In the genomic region with DNA sequence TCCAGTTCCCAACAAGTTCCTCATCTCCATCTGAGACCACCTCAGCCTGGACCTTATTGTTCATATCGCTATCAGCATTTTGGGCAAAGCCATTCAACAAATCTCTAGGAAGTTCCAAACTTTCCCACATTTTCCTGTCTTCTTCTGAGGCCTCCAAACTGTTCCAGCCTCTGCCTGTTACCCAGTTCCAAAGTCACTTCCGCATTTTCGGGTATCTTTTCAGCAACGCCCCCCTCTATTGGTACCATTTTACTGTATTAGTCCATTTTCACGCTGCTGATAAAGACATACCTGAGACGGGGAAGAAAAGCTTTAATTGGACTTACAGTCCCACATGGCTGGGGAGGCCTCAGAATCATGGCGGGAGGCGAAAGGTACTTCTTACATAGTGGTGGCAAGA, we compare ENCODE assay signal across 5 cellular contexts. TPM values are rescaled to one million over a fixed set of nuclear protein-coding genes. Genes with fewer than 3 reads are reported as not detected.
"Had no signal": no experiment of that assay in that cellular context is flagged by ENCODE, and none has a peak within 500 bp of the region (broad histone marks: within the 10 kb centered on the region; RNA-seq: fewer than 3 reads in every experiment).

No MANE protein-coding gene starts in this region.

RNA-seq across cellular contexts. Expression of a gene that starts 13.6 kb away (rescaled TPM):
- total RNA-seq: HepG2, HT-29, HT1080, IMR-90 had no signal
- polyA plus RNA-seq: HepG2, IgD-negative memory B cell, IMR-90 had no signal
